9 cellular contexts compared by ENCODE assay signal in genomic region chr12:132491349-132491663, GRCh38. TPM values are rescaled to one million over a fixed set of nuclear protein-coding genes. Genes with fewer than 3 reads are reported as not detected.
DNase-seq lines count a peak whose midpoint lies in the region; ATAC-seq and TF ChIP-seq lines count a peak whose summit lies in the region.
"Had no signal": no experiment of that assay in that cellular context is flagged by ENCODE, and none has a peak within 500 bp of the region (broad histone marks: within the 10 kb centered on the region; RNA-seq: fewer than 3 reads in every experiment).

No MANE protein-coding gene starts in this region.

- no peaks in the 10 kb centered on the region for H3K9me3 Mint-ChIP-seq in mesothelial cell of epicardium

- DNase-seq in right atrium auricular region (ENCODE audit: low spot score) (no peak), Right ventricle myocardium inferior (ENCODE audit: missing footprints) (no peak), brain microvascular endothelial cell (no peak), mesothelial cell of epicardium (ENCODE audit: low spot score in 2 of 2, unreplicated experiment in 2 of 2) (no peak), aorta (no peak), kidney tubule cell (ENCODE audit: low spot score) (no peak)
- DNase-seq: NCI-H524 had no signal

- no peaks in the 10 kb centered on the region for H3K36me3 ChIP-seq in right atrium auricular region
- no peaks in the 10 kb centered on the region for H3K36me3 ChIP-seq in brain microvascular endothelial cell (replicated peaks)
- no peaks in the 10 kb centered on the region for H3K36me3 ChIP-seq in aorta (ENCODE audit: control insufficient read depth in 1 of 2, insufficient read depth in 2 of 2, low read length in 1 of 2)

- ATAC-seq in Right ventricle myocardium inferior (no peak), aorta (ENCODE audit: low FRiP score) (no peak), HG03457 (IDR thresholded peaks at IDR 0.05; ENCODE audit: unreplicated experiment) (no peak), GM21786 (IDR thresholded peaks at IDR 0.05; ENCODE audit: unreplicated experiment) (no peak)

- H3K4me3 ChIP-seq in right atrium auricular region (peak overlapping the region; percentile 69 to 72), brain microvascular endothelial cell (ENCODE audit: low read depth, low read length) (peak overlapping the region; percentile 66), aorta (ENCODE audit: low read length in 2 of 2) (peak overlapping the region; percentile 6 to 85)

- WGBS in aorta, 2 donors = 47 to 58% methylated on average over 6 of the region's 6 CpGs

- in situ Hi-C loops in brain microvascular endothelial cell (cut with HindIII; ENCODE audit: low pct_ligation_motif_present, low sequenced_read_pairs) = no loop called here

- peaks cover 0 to 64% of the 10 kb centered on the region in 2 donors for H3K4me1 ChIP-seq in right atrium auricular region
- peaks cover 0 to 2% of the 10 kb centered on the region in 2 donors for H3K4me1 ChIP-seq in aorta (ENCODE audit: control insufficient read depth in 1 of 2, insufficient read depth in 2 of 2, low read length in 2 of 2)

- H3K4me3 Mint-ChIP-seq in mesothelial cell of epicardium = peak overlapping the region; percentile 82

- H3K27ac Mint-ChIP-seq in mesothelial cell of epicardium = peak overlapping the region; percentile 79

- H3K9me3 ChIP-seq in right atrium auricular region (no peaks in the 10 kb centered on the region), aorta (ENCODE audit: control insufficient read depth, low read length) (no peaks in the 10 kb centered on the region)

- intact Hi-C loops in Right ventricle myocardium inferior (cut with DNase I) = loop anchor here (2.0 kb wide), 1 partner anchor 15 kb away; no protein-coding TSS in a partner anchor
- intact Hi-C loops in aorta (cut with DNase I) = loop anchor here in 1 of 2 donors (10.0 kb wide), 1 partner anchor 103 kb away; no protein-coding TSS in a partner anchor

- H3K27ac ChIP-seq in right atrium auricular region = peak overlapping the region in 1 of 2 donors; percentile 85
- no peak overlapping the region for H3K27ac ChIP-seq in brain microvascular endothelial cell
- H3K27ac ChIP-seq in aorta (ENCODE audit: low read depth in 1 of 2, low read length in 2 of 2) = no peak overlapping the region

- H3K27me3 ChIP-seq in right atrium auricular region (no peaks in the 10 kb centered on the region), brain microvascular endothelial cell (replicated peaks) (no peaks in the 10 kb centered on the region), aorta (ENCODE audit: control insufficient read depth in 1 of 2, insufficient read depth in 2 of 2, low read length in 1 of 2) (no peaks in the 10 kb centered on the region)

- TF ChIP-seq CTCF in right atrium auricular region (IDR thresholded peaks at IDR 0.05) (no peak), brain microvascular endothelial cell (IDR thresholded peaks at IDR 0.05; ENCODE audit: low read depth, low read length, missing control alignments) (no peak), mesothelial cell of epicardium (IDR thresholded peaks at IDR 0.05; ENCODE audit: unreplicated experiment) (no peak)

- no peaks in the 10 kb centered on the region for H3K36me3 Mint-ChIP-seq in mesothelial cell of epicardium

- peaks cover 45% of the 10 kb centered on the region for H3K4me1 Mint-ChIP-seq in mesothelial cell of epicardium

- peaks cover 27% of the 10 kb centered on the region for H3K27me3 Mint-ChIP-seq in mesothelial cell of epicardium (ENCODE audit: low read depth)

RNA-seq across cellular contexts. Expression of gene FBRSL1, which starts 1.4 kb away (rescaled TPM):
- total RNA-seq in right atrium auricular region (10 to 100 TPM; 19.3 to 20.4 TPM), Right ventricle myocardium inferior (51.9 TPM), mesothelial cell of epicardium (109 to 119 TPM (median 115 TPM) in 3 replicates), aorta (10 to 100 TPM; 49.0 to 51.0 TPM)
- 10 to 100 TPM in 1 of 2 donors, 1 to 10 TPM in 1; 6.4 to 25.0 TPM for polyA plus RNA-seq in aorta
